In the genomic region with DNA sequence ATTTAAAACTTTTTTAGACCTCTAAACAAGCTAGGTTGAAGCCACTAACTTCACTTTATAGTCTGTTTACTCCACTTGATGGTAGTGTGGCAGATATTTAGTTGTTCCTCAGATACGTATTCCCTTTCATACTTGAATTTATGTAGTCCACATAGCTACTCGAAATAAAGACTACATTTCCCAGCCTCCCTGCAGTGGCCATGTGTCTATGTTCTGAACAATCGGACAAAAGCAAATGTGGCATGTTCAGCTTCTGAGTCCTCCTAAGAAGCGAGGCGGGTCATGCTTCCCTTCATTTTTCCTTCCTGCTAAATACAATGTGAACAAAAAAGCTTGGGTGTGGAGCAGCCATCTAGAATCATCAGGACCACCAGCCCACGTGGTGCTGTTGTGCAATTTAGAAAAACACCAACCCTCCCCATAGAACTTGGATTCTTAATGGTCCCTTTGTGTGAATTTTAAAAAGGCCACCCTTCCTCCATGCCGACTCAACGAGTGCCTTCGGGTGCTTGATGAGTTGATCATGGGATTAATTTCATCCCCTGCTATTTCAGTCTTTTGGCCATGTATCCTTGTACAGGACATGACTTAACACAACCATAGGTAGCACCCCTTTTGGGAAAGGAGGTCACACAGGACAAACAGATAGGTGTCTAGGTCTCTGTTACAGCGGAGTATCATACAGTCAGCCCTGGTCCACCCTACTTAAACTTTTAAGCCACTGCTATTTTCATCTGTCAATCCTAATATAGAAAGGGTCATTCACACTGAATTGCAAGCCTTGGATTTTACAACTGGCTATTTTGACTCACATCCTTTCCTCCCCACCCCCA, we compare ENCODE assay signal across 22 cellular contexts.
DNase-seq lines count a peak whose midpoint lies in the region; ATAC-seq and TF ChIP-seq lines count a peak whose summit lies in the region.
"Had no signal": no experiment of that assay in that cellular context is flagged by ENCODE, and none has a peak within 500 bp of the region (broad histone marks: within the 10 kb centered on the region; RNA-seq: fewer than 3 reads in every experiment).

No MANE protein-coding gene starts in this region.

- H3K27me3 ChIP-seq in heart right ventricle, result peaks cover 0 to 5% (median 0%) of the 10 kb centered on the region in 7 donors
- no peaks in the 10 kb centered on the region for H3K27me3 ChIP-seq in gastrocnemius medialis
- H3K27me3 ChIP-seq: cardiac muscle cell had no signal

- no peak for DNase-seq in activated CD8-positive, alpha-beta T cell treated with anti-CD3 and anti-CD28 coated beads, Interleukin-2, amount 10 ng/mL, durations not matched to agents 7 days and 5 days
- DNase-seq in activated CD8-positive, alpha-beta T cell treated with anti-CD3 and anti-CD28 coated beads for 36 hours, result no peak
- DNase-seq in NCI-H2227 (lab: John Stamatoyannopoulos, UW; ENCODE audit: unreplicated experiment), result peak; percentile 57
- DNase-seq in heart right ventricle, result no peak
- DNase-seq in gastrocnemius medialis, result no peak
- DNase-seq in DMS 273 treated with DMSO at 0.1 percent for 48 hours (lab: John Stamatoyannopoulos, UW), result no peak
- no peak for DNase-seq in NCI-H345 (lab: John Stamatoyannopoulos, UW)
- no peak for DNase-seq in KG1 (lab: John Stamatoyannopoulos, UW)
- DNase-seq: activated CD4-positive, alpha-beta T cell treated with anti-CD3 and anti-CD28 coated beads, Interleukin-2, amount 10 ng/mL, durations not matched to agents 7 days and 5 days; activated gamma-delta T cell treated with Interleukin-2 at 50 U/mL for 16 hours; Caco-2; GM23248; NCI-H1417 treated with DMSO at 0.1 percent for 48 hours; NCI-H2107; NCI-H524 treated with DMSO at 0.1 percent for 48 hours; SIG-M5; stimulated activated CD4-positive, alpha-beta T cell treated with anti-CD3 and anti-CD28 coated beads, Interleukin-2, amount 100 ng/mL, for 48 hours; T-helper 17 cell had no signal

- no peak overlapping the region for H3K27ac Mint-ChIP-seq in activated CD8-positive, alpha-beta T cell treated with anti-CD3 and anti-CD28 coated beads, Interleukin-2, amount 10 ng/mL, durations not matched to agents 7 days and 5 days
- H3K27ac Mint-ChIP-seq in activated CD8-positive, alpha-beta T cell treated with anti-CD3 and anti-CD28 coated beads for 36 hours, result no peak overlapping the region
- H3K27ac Mint-ChIP-seq: activated CD4-positive, alpha-beta T cell treated with anti-CD3 and anti-CD28 coated beads, Interleukin-2, amount 10 ng/mL, durations not matched to agents 7 days and 5 days; B cell; memory B cell; T-helper 17 cell had no signal

- peaks cover 24% of the 10 kb centered on the region for H3K36me3 Mint-ChIP-seq in activated CD8-positive, alpha-beta T cell treated with anti-CD3 and anti-CD28 coated beads, Interleukin-2, amount 10 ng/mL, durations not matched to agents 7 days and 5 days (ENCODE audit: low read depth)
- peaks cover 24% of the 10 kb centered on the region for H3K36me3 Mint-ChIP-seq in activated CD8-positive, alpha-beta T cell treated with anti-CD3 and anti-CD28 coated beads for 36 hours (ENCODE audit: low read depth)

- H3K9me3 ChIP-seq in heart right ventricle (peaks cover 0 to 7% (median 0%) of the 10 kb centered on the region in 11 donors), gastrocnemius medialis (no peaks in the 10 kb centered on the region)
- H3K9me3 ChIP-seq: Caco-2 had no signal

- no peak for TF ChIP-seq POLR2A in gastrocnemius medialis (IDR thresholded peaks at IDR 0.05)

- no peak for TF ChIP-seq CTCF in activated CD8-positive, alpha-beta T cell treated with anti-CD3 and anti-CD28 coated beads for 36 hours (IDR thresholded peaks at IDR 0.05)
- TF ChIP-seq CTCF in heart right ventricle (IDR thresholded peaks at IDR 0.05) (no peak), gastrocnemius medialis (IDR thresholded peaks at IDR 0.05 in 4 of 5, conservative IDR thresholded peaks at IDR 0.05 in 1 of 5) (no peak)

- intact Hi-C loops in activated CD8-positive, alpha-beta T cell treated with anti-CD3 and anti-CD28 coated beads for 36 hours (cut with micrococcal nuclease), result no loop called here
- intact Hi-C loops in heart right ventricle (cut with DNase I), result no loop called here
- intact Hi-C loops in gastrocnemius medialis (cut with DNase I; ENCODE audit: low total_unique reads), result no loop called here

- peaks cover 0 to 31% (median 0%) of the 10 kb centered on the region in 9 donors for H3K36me3 ChIP-seq in heart right ventricle
- peaks cover 0 to 17% of the 10 kb centered on the region in 2 donors for H3K36me3 ChIP-seq in gastrocnemius medialis
- H3K36me3 ChIP-seq: cardiac muscle cell had no signal

- no peaks in the 10 kb centered on the region for H3K4me1 Mint-ChIP-seq in activated CD8-positive, alpha-beta T cell treated with anti-CD3 and anti-CD28 coated beads, Interleukin-2, amount 10 ng/mL, durations not matched to agents 7 days and 5 days (ENCODE audit: low read depth)
- no peaks in the 10 kb centered on the region for H3K4me1 Mint-ChIP-seq in activated CD8-positive, alpha-beta T cell treated with anti-CD3 and anti-CD28 coated beads for 36 hours (ENCODE audit: low read depth)
- H3K4me1 Mint-ChIP-seq: activated CD4-positive, alpha-beta T cell treated with anti-CD3 and anti-CD28 coated beads, Interleukin-2, amount 10 ng/mL, durations not matched to agents 7 days and 5 days; B cell; memory B cell had no signal

- H3K27ac ChIP-seq in heart right ventricle (no peak overlapping the region), gastrocnemius medialis (no peak overlapping the region)
- H3K27ac ChIP-seq: cardiac muscle cell, GM23248 had no signal

- WGBS in heart right ventricle, 2 donors, result 66 to 75% methylated on average over 10 of the region's 10 CpGs

- CTCF ChIA-PET in activated CD8-positive, alpha-beta T cell treated with anti-CD3 and anti-CD28 coated beads, Interleukin-2, amount 10 ng/mL, durations not matched to agents 7 days and 5 days (lab: Charles Lee), result interaction anchor here (1.3 kb wide), 1 partner anchor 144 kb away, joined by 4 read pairs; no protein-coding TSS in a partner anchor
- CTCF ChIA-PET in activated CD8-positive, alpha-beta T cell treated with anti-CD3 and anti-CD28 coated beads for 36 hours (lab: Charles Lee), result interaction anchor here (0.5 kb wide), 1 partner anchor 117 kb away, joined by 3 read pairs; no protein-coding TSS in a partner anchor

- peaks cover 0 to 5% (median 0%) of the 10 kb centered on the region in 9 donors for H3K4me1 ChIP-seq in heart right ventricle
- peaks cover 2 to 10% of the 10 kb centered on the region in 2 donors for H3K4me1 ChIP-seq in gastrocnemius medialis
- H3K4me1 ChIP-seq: Caco-2 had no signal

- no peak overlapping the region for H3K4me3 Mint-ChIP-seq in activated CD8-positive, alpha-beta T cell treated with anti-CD3 and anti-CD28 coated beads, Interleukin-2, amount 10 ng/mL, durations not matched to agents 7 days and 5 days
- no peak overlapping the region for H3K4me3 Mint-ChIP-seq in activated CD8-positive, alpha-beta T cell treated with anti-CD3 and anti-CD28 coated beads for 36 hours
- H3K4me3 Mint-ChIP-seq: activated CD4-positive, alpha-beta T cell treated with anti-CD3 and anti-CD28 coated beads, Interleukin-2, amount 10 ng/mL, durations not matched to agents 7 days and 5 days; B cell; memory B cell; T-helper 17 cell had no signal

- H3K9me3 Mint-ChIP-seq in activated CD8-positive, alpha-beta T cell treated with anti-CD3 and anti-CD28 coated beads, Interleukin-2, amount 10 ng/mL, durations not matched to agents 7 days and 5 days (ENCODE audit: insufficient read depth), result peaks cover 5% of the 10 kb centered on the region
- H3K9me3 Mint-ChIP-seq in activated CD8-positive, alpha-beta T cell treated with anti-CD3 and anti-CD28 coated beads for 36 hours, result peaks cover 5% of the 10 kb centered on the region

- peak; percentile 19 for ATAC-seq in activated CD8-positive, alpha-beta T cell treated with anti-CD3 and anti-CD28 coated beads, Interleukin-2, amount 10 ng/mL, durations not matched to agents 7 days and 5 days
- no peak for ATAC-seq in activated CD8-positive, alpha-beta T cell treated with anti-CD3 and anti-CD28 coated beads for 36 hours
- ATAC-seq in heart right ventricle, result peak in 5 of 8 donors; percentile 21 to 47 (median 33)
- ATAC-seq in gastrocnemius medialis, result peak; percentile 33 to 49
- ATAC-seq: T-helper 17 cell had no signal

- in situ Hi-C loops in gastrocnemius medialis (cut with MboI; ENCODE audit: low sequenced_read_pairs in 4 of 4), result no loop called here

- POLR2A ChIA-PET in activated CD8-positive, alpha-beta T cell treated with anti-CD3 and anti-CD28 coated beads, Interleukin-2, amount 10 ng/mL, durations not matched to agents 7 days and 5 days (lab: Charles Lee), result no interaction called here
- POLR2A ChIA-PET in activated CD8-positive, alpha-beta T cell treated with anti-CD3 and anti-CD28 coated beads for 36 hours (lab: Charles Lee), result no interaction called here

- H3K27me3 Mint-ChIP-seq in activated CD8-positive, alpha-beta T cell treated with anti-CD3 and anti-CD28 coated beads, Interleukin-2, amount 10 ng/mL, durations not matched to agents 7 days and 5 days (ENCODE audit: low read depth), result peaks cover 2% of the 10 kb centered on the region
- no peaks in the 10 kb centered on the region for H3K27me3 Mint-ChIP-seq in activated CD8-positive, alpha-beta T cell treated with anti-CD3 and anti-CD28 coated beads for 36 hours
- H3K27me3 Mint-ChIP-seq: B cell had no signal

- H3K4me3 ChIP-seq in heart right ventricle, result no peak overlapping the region
- no peak overlapping the region for H3K4me3 ChIP-seq in gastrocnemius medialis
- H3K4me3 ChIP-seq: cardiac muscle cell, GM23248, smooth muscle cell had no signal
